ENCODE assay signal across 12 cellular contexts in the genomic region with DNA sequence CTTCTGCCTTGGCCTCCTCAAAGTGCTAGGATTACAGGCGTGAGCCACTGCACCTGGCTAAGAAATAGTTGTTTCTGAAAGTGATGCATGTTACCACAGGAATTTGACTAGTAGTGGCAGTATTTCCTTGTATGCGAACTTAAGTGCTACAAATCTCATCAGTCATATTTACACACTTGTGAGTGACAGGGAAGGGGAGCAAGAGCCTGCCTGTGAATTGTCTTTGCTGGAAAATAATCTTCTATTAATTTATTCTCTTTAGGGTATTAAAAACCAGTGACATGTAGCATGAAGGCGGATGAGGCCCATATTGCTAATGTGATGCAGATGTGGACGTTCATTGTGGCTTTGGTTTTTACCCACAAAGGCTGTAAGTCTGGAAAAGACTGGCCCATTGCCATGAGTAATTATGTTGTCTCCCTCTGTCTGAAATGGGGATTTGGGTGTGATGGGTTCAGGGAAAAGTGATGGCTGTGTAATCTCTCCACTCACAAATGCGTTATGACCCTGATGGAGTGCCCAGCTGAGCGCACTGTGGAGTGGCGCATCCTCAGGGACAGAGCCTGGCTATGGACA.
A peak's percentile ranks its signal among the peaks of the same experiment; 100 is the strongest.
DNase-seq lines count a peak whose midpoint lies in the region; TF ChIP-seq lines count a peak whose summit lies in the region.
"Had no signal": no experiment of that assay in that cellular context is flagged by ENCODE, and none has a peak within 500 bp of the region (broad histone marks: within the 10 kb centered on the region; RNA-seq: fewer than 3 reads in every experiment).

No MANE protein-coding gene starts in this region.

- H3K4me3 ChIP-seq in GM12864 (ENCODE audit: low read depth, low read length): no peak overlapping the region
- H3K4me3 ChIP-seq in fibroblast of the aortic adventitia (ENCODE audit: low read depth, low read length): no peak overlapping the region
- H3K4me3 ChIP-seq in ascending aorta: no peak overlapping the region
- H3K4me3 ChIP-seq: upper lobe of left lung had no signal

- DNase-seq in A172 (ENCODE audit: low spot score): peak; percentile 80
- DNase-seq in GM12864 (ENCODE audit: low read depth): peak; percentile 21
- DNase-seq in OCI-M1 (lab: John Stamatoyannopoulos, UW): peak; percentile 48
- peak; percentile 71 for DNase-seq in fibroblast of the aortic adventitia (ENCODE audit: low read depth)
- no peak for DNase-seq in activated CD4-positive, CD25-positive, alpha-beta regulatory T cell (lab: John Stamatoyannopoulos, UW)
- DNase-seq in stimulated activated CD4-positive, alpha-beta T cell treated with anti-CD3 and anti-CD28 coated beads, Interleukin-15, amount 100 ng/mL, for 24 hours: no peak
- no peak for DNase-seq in ascending aorta (ENCODE audit: low spot score in 2 of 2)
- no peak for DNase-seq in foreskin melanocyte
- DNase-seq: activated CD4-positive, alpha-beta T cell treated with anti-CD3 and anti-CD28 coated beads for 1 hour; DMS53; stimulated activated CD4-positive, alpha-beta T cell treated with anti-CD3 and anti-CD28 coated beads, Interleukin-4, amount 100 ng/mL, for 1 hour; upper lobe of left lung had no signal

- intact Hi-C loops in ascending aorta (cut with DNase I): no loop called here

- peaks cover 0 to 5% of the 10 kb centered on the region in 2 donors for H3K9me3 ChIP-seq in ascending aorta
- H3K9me3 ChIP-seq: upper lobe of left lung had no signal

- H3K27me3 ChIP-seq in ascending aorta: no peaks in the 10 kb centered on the region
- H3K27me3 ChIP-seq: upper lobe of left lung had no signal

- H3K27ac ChIP-seq in ascending aorta: no peak overlapping the region
- H3K27ac ChIP-seq: upper lobe of left lung had no signal

- H3K4me1 ChIP-seq in ascending aorta: no peaks in the 10 kb centered on the region

- TF ChIP-seq CTCF in GM12864 (IDR thresholded peaks at IDR 0.05; ENCODE audit: low read depth, low read length, missing control alignments) (no peak), fibroblast of the aortic adventitia (IDR thresholded peaks at IDR 0.05; ENCODE audit: insufficient read depth, low read length) (no peak), ascending aorta (IDR thresholded peaks at IDR 0.05) (no peak)

- H3K36me3 ChIP-seq in ascending aorta: no peaks in the 10 kb centered on the region
- H3K36me3 ChIP-seq: upper lobe of left lung had no signal

Comparison
In these comparisons a context has a peak if more than half of its experiments do, and no peak if none do; other contexts are left out.
1. DNase-seq: peak in A172 (single experiment), GM12864 (single experiment), OCI-M1 (single experiment) and fibroblast of the aortic adventitia (single experiment); none in activated CD4-positive, CD25-positive, alpha-beta regulatory T cell (0 of 4), stimulated activated CD4-positive, alpha-beta T cell treated with anti-CD3 and anti-CD28 coated beads, Interleukin-15, amount 100 ng/mL, for 24 hours (single experiment), ascending aorta (0 of 2) and foreskin melanocyte (single experiment).